In genomic region chr7:30842542-30843451, GRCh38 we compare ENCODE assay signal across 14 cellular contexts.
DNase-seq lines count a peak whose midpoint lies in the region; ATAC-seq and TF ChIP-seq lines count a peak whose summit lies in the region.
"Had no signal": no experiment of that assay in that cellular context is flagged by ENCODE, and none has a peak within 500 bp of the region (broad histone marks: within the 10 kb centered on the region; RNA-seq: fewer than 3 reads in every experiment).

No MANE protein-coding gene starts in this region.

- H3K9ac ChIP-seq in GM23248, result no peak overlapping the region

- no peaks in the 10 kb centered on the region for H3K27me3 ChIP-seq in GM23248 (replicated peaks; ENCODE audit: insufficient read depth)

- no peaks in the 10 kb centered on the region for H3K36me3 ChIP-seq in GM23248 (ENCODE audit: low read depth)

- in situ Hi-C loops in GM23248 (cut with MboI), result no loop called here

- H3K9me2 ChIP-seq in GM23248 (ENCODE audit: insufficient read depth), result no peaks in the 10 kb centered on the region

- H3K9me3 ChIP-seq in GM23248 (ENCODE audit: low read depth), result no peaks in the 10 kb centered on the region

- WGBS in GM23248 (ENCODE audit: low coverage in 1 of 2, low lambda C conversion rate in 2 of 2, missing lambda C conversion rate in 2 of 2), 2 experiments, result 79% methylated on average over 8 of the region's 8 CpGs

- intact Hi-C loops in posterior cingulate gyrus (cut with DNase I), result no loop called here

- no peak overlapping the region for H2AFZ ChIP-seq in GM23248

- no peak overlapping the region for H3K4me2 ChIP-seq in GM23248 (ENCODE audit: unreplicated experiment)

- ATAC-seq in omental fat pad (ENCODE audit: low FRiP score) (peak; percentile 62), GM18502 (IDR thresholded peaks at IDR 0.05; ENCODE audit: poor library complexity, unreplicated experiment) (no peak)
- ATAC-seq: activated CD8-positive, alpha-beta T cell treated with anti-CD3 and anti-CD28 coated beads for 36 hours had no signal

- H3K27ac ChIP-seq in GM23248, result no peak overlapping the region

- no peak for TF ChIP-seq CTCF in fibroblast of mammary gland (conservative IDR thresholded peaks at IDR 0.05; ENCODE audit: control insufficient read depth, insufficient read depth, low read depth, low read length)
- no peak for TF ChIP-seq CTCF in omental fat pad (IDR thresholded peaks at IDR 0.05)

- no peaks in the 10 kb centered on the region for H4K20me1 ChIP-seq in GM23248 (ENCODE audit: insufficient read depth)

- no peaks in the 10 kb centered on the region; the same call in 1 of the 2 replicates for H3F3A ChIP-seq in GM23248 (ENCODE audit: insufficient read depth)

- no peaks in the 10 kb centered on the region for H3K79me2 ChIP-seq in GM23248 (ENCODE audit: insufficient read depth)

- peak; percentile 65 for DNase-seq in AG20443 (ENCODE audit: low spot score)
- DNase-seq in GM23248, result peak; percentile 23
- DNase-seq in fibroblast of mammary gland (ENCODE audit: low read depth), result peak; percentile 27
- no peak for DNase-seq in omental fat pad (ENCODE audit: low spot score)
- DNase-seq in COR-L47 (lab: John Stamatoyannopoulos, UW), result no peak
- DNase-seq in posterior cingulate gyrus, result no peak
- no peak for DNase-seq in NCI-H82 (lab: John Stamatoyannopoulos, UW)
- DNase-seq: activated CD8-positive, alpha-beta T cell treated with anti-CD3 and anti-CD28 coated beads for 36 hours; activated naive CD4-positive, alpha-beta T cell treated with anti-CD3 and anti-CD28 coated beads, Interleukin-2, amount 10 ng/mL, durations not matched to agents 7 days and 5 days; mesenchymal stem cell; NCI-H1105; SHP77; stimulated activated CD8-positive, alpha-beta memory T cell treated with anti-CD3 and anti-CD28 coated beads, Interleukin-4, amount 100 ng/mL, for 48 hours had no signal

- H3K4me3 ChIP-seq in GM23248 (no peak overlapping the region), fibroblast of mammary gland (ENCODE audit: control insufficient read depth, low read depth, low read length) (no peak overlapping the region)

- H3K4me1 ChIP-seq in GM23248 (ENCODE audit: insufficient read depth), result peaks cover 8% of the 10 kb centered on the region

Comparison
In these comparisons a context has a peak if more than half of its experiments do, and no peak if none do; other contexts are left out.
1. DNase-seq: peak in AG20443 (single experiment), GM23248 (single experiment) and fibroblast of mammary gland (single experiment); none in omental fat pad (single experiment), COR-L47 (single experiment), posterior cingulate gyrus (0 of 10) and NCI-H82 (single experiment).